Comparison of ENCODE assay signal across 23 cellular contexts in the genomic region with DNA sequence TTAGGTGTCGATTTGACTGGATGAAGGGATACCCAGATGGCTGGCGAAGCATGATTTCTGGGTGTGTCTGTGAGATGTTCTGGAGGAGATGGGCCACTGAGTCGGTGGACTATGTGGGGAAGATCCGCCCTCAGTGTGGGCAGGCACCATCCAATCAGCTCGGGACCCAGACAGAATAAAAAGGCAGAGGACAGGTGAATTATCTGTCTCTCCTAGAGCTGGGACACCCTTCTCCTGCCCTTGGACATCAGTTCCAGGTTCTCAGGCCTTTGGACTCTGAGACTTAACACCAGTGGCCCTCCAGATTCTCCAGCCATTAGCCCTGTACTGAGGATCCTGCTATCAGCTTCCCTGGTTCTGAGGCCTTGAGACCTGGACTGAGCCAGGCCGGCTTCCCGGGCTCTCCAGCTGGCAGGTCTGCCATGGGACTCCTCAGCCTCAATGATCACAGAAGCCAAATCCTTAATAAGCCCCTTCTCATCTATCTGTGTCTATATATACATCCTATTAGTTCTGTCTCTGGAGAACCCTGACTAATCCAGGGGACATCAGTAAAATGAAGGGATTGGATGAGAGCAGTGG. TPM values are rescaled to one million over a fixed set of nuclear protein-coding genes. Genes with fewer than 3 reads are reported as not detected.
"Had no signal": no experiment of that assay in that cellular context is flagged by ENCODE, and none has a peak within 500 bp of the region (broad histone marks: within the 10 kb centered on the region; RNA-seq: fewer than 3 reads in every experiment).

No MANE protein-coding gene starts in this region.

- H3K27me3 ChIP-seq: colonic mucosa, hepatocyte, right lobe of liver, testis, upper lobe of right lung had no signal

- H3K9me3 ChIP-seq: colonic mucosa, mucosa of descending colon, prostate gland, right lobe of liver, testis, tibial nerve, upper lobe of right lung had no signal

- H3K27ac Mint-ChIP-seq: natural killer cell treated with Interleukin-12 subunit alpha and Interleukin-12 subunit beta and Interleukin-15 and Interleukin-18, amount 100 ng/mL, for 72 hours; neural progenitor cell; stimulated activated memory B cell treated with anti-CD40 and anti-IgM and Interleukin-4, amounts not matched to agents 10 μg/mL and 1 μg/mL and 100 μg/mL, for 72 hours; stimulated activated naive CD8-positive, alpha-beta T cell treated with anti-CD3 and anti-CD28 coated beads, Interleukin-15, Interleukin-2, amounts not matched to agents 100 ng/mL and 50 ng/mL, for 24 hours had no signal

- H3K4me1 Mint-ChIP-seq: stimulated activated memory B cell treated with anti-CD40 and anti-IgM and Interleukin-4, amounts not matched to agents 10 μg/mL and 1 μg/mL and 100 μg/mL, for 72 hours had no signal

- DNase-seq: colonic mucosa; dermis blood vessel endothelial cell; effector CD4-positive, alpha-beta T cell; foreskin melanocyte; kidney; left cardiac atrium; left ventricle myocardium superior; mucosa of descending colon; occipital lobe; right lobe of liver; stimulated activated CD4-positive, alpha-beta T cell treated with anti-CD3 and anti-CD28 coated beads, Interleukin-4, amount 100 ng/mL, for 1 hour; testis; upper lobe of right lung had no signal

- H3K27ac ChIP-seq: colonic mucosa, hepatocyte, neural progenitor cell, parathyroid adenoma, prostate gland, right lobe of liver, testis, tibial nerve, upper lobe of right lung had no signal

- H3K9me3 Mint-ChIP-seq: natural killer cell treated with Interleukin-12 subunit alpha and Interleukin-12 subunit beta and Interleukin-15 and Interleukin-18, amount 100 ng/mL, for 72 hours; neural progenitor cell; stimulated activated memory B cell treated with anti-CD40 and anti-IgM and Interleukin-4, amounts not matched to agents 10 μg/mL and 1 μg/mL and 100 μg/mL, for 72 hours; stimulated activated naive CD8-positive, alpha-beta T cell treated with anti-CD3 and anti-CD28 coated beads, Interleukin-15, Interleukin-2, amounts not matched to agents 100 ng/mL and 50 ng/mL, for 24 hours had no signal

- H3K36me3 Mint-ChIP-seq: natural killer cell treated with Interleukin-12 subunit alpha and Interleukin-12 subunit beta and Interleukin-15 and Interleukin-18, amount 100 ng/mL, for 72 hours; neural progenitor cell; stimulated activated memory B cell treated with anti-CD40 and anti-IgM and Interleukin-4, amounts not matched to agents 10 μg/mL and 1 μg/mL and 100 μg/mL, for 72 hours had no signal

- H3K4me3 Mint-ChIP-seq: natural killer cell treated with Interleukin-12 subunit alpha and Interleukin-12 subunit beta and Interleukin-15 and Interleukin-18, amount 100 ng/mL, for 72 hours; neural progenitor cell; stimulated activated memory B cell treated with anti-CD40 and anti-IgM and Interleukin-4, amounts not matched to agents 10 μg/mL and 1 μg/mL and 100 μg/mL, for 72 hours; stimulated activated naive CD8-positive, alpha-beta T cell treated with anti-CD3 and anti-CD28 coated beads, Interleukin-15, Interleukin-2, amounts not matched to agents 100 ng/mL and 50 ng/mL, for 24 hours had no signal

- ATAC-seq: left cardiac atrium; left ventricle myocardium superior; mucosa of descending colon; natural killer cell treated with Interleukin-12 subunit alpha and Interleukin-12 subunit beta and Interleukin-15 and Interleukin-18, amount 100 ng/mL, for 72 hours; stimulated activated memory B cell treated with anti-CD40 and anti-IgM and Interleukin-4, amounts not matched to agents 10 μg/mL and 1 μg/mL and 100 μg/mL, for 72 hours; upper lobe of right lung had no signal

- H3K4me3 ChIP-seq: colonic mucosa, hepatocyte, mucosa of descending colon, neural progenitor cell, prostate gland, right lobe of liver, testis, tibial nerve, upper lobe of right lung had no signal

- H3K36me3 ChIP-seq: colonic mucosa, neural progenitor cell, prostate gland, upper lobe of right lung had no signal

- H3K27me3 Mint-ChIP-seq: stimulated activated memory B cell treated with anti-CD40 and anti-IgM and Interleukin-4, amounts not matched to agents 10 μg/mL and 1 μg/mL and 100 μg/mL, for 72 hours had no signal

- H3K4me1 ChIP-seq: colonic mucosa, parathyroid adenoma, prostate gland, testis, tibial nerve, upper lobe of right lung had no signal

RNA-seq across cellular contexts. Expression of gene PROC, which starts 11.7 kb away (rescaled TPM):
- total RNA-seq: left cardiac atrium; left ventricle myocardium superior; myocyte; natural killer cell treated with Interleukin-12 subunit alpha and Interleukin-12 subunit beta and Interleukin-15 and Interleukin-18, amount 100 ng/mL, for 72 hours; occipital lobe; prostate gland; subcutaneous adipose tissue; tibial nerve; upper lobe of right lung had no signal
